1 cellular context compared by ENCODE assay signal in the genomic region with DNA sequence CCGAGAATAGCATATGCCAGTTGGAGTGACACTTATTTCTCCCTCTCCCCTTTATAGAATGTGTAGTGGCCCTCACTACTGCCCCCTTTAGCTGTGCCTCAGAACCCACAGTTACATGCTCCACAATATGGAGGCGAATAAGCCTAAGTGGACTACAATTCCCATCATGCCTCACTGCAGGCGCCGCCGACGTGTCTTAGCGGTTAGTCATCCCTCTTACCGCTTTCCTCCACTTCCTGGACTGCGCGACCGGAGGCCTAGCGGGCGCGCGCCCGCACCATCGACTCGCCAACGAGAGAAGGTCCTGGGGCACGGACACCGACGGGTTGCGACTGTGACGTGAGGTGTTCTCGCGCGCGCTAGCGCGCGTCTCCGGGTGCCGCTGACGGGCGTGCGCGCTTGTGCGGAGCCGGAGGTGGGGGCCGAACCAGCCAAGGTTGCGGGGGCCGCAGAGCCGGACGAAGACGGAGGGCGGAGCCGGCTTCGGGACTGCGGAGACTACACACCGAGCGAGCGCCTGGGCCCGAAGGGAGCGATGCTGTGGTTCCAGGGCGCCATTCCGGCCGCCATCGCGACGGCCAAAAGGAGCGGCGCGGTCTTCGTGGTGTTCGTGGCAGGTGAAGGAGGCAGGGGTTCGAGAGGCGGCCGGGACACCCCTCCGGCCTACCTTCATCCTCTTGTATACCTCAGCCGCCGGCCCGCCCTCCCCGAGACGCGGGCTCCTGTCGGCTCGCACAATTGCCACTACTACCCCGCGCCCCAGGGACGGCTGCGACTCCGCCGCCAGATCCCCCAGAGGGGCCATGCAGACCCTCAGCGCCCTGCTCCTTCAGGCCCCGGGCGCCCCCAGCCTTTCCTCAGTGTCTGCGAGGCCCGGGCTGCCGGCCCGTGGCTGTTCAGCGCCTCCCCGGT.
TF ChIP-seq lines count a peak whose summit lies in the region.

A gene with protein sequence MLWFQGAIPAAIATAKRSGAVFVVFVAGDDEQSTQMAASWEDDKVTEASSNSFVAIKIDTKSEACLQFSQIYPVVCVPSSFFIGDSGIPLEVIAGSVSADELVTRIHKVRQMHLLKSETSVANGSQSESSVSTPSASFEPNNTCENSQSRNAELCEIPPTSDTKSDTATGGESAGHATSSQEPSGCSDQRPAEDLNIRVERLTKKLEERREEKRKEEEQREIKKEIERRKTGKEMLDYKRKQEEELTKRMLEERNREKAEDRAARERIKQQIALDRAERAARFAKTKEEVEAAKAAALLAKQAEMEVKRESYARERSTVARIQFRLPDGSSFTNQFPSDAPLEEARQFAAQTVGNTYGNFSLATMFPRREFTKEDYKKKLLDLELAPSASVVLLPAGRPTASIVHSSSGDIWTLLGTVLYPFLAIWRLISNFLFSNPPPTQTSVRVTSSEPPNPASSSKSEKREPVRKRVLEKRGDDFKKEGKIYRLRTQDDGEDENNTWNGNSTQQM (plus strand): TSS at position 461 of the 912 bp plus-strand sequence. CDS start 75 bp downstream, at position 536.

TF ChIP-seq in HepG2, 621 proteins besides CTCF, POLR2A, EP300 and RAD21 (continued from another document and continues in another):
- peak; percentile 51; the same call in 1 of the 2 replicates for TF ChIP-seq ONECUT2 (CRISPR knock-in tag; IDR thresholded peaks at IDR 0.05)
- TF ChIP-seq MTF2 (CRISPR knock-in tag; IDR thresholded peaks at IDR 0.05; ENCODE audit: borderline replicate concordance): no peak
- TF ChIP-seq, protein P1, sequence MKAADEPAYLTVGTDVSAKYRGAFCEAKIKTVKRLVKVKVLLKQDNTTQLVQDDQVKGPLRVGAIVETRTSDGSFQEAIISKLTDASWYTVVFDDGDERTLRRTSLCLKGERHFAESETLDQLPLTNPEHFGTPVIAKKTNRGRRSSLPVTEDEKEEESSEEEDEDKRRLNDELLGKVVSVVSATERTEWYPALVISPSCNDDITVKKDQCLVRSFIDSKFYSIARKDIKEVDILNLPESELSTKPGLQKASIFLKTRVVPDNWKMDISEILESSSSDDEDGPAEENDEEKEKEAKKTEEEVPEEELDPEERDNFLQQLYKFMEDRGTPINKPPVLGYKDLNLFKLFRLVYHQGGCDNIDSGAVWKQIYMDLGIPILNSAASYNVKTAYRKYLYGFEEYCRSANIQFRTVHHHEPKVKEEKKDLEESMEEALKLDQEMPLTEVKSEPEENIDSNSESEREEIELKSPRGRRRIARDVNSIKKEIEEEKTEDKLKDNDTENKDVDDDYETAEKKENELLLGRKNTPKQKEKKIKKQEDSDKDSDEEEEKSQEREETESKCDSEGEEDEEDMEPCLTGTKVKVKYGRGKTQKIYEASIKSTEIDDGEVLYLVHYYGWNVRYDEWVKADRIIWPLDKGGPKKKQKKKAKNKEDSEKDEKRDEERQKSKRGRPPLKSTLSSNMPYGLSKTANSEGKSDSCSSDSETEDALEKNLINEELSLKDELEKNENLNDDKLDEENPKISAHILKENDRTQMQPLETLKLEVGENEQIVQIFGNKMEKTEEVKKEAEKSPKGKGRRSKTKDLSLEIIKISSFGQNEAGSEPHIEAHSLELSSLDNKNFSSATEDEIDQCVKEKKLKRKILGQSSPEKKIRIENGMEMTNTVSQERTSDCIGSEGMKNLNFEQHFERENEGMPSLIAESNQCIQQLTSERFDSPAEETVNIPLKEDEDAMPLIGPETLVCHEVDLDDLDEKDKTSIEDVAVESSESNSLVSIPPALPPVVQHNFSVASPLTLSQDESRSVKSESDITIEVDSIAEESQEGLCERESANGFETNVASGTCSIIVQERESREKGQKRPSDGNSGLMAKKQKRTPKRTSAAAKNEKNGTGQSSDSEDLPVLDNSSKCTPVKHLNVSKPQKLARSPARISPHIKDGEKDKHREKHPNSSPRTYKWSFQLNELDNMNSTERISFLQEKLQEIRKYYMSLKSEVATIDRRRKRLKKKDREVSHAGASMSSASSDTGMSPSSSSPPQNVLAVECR (CRISPR knock-in tag; IDR thresholded peaks at IDR 0.05; ENCODE audit: borderline replicate concordance): peak; percentile 92
- TF ChIP-seq, protein P2, sequence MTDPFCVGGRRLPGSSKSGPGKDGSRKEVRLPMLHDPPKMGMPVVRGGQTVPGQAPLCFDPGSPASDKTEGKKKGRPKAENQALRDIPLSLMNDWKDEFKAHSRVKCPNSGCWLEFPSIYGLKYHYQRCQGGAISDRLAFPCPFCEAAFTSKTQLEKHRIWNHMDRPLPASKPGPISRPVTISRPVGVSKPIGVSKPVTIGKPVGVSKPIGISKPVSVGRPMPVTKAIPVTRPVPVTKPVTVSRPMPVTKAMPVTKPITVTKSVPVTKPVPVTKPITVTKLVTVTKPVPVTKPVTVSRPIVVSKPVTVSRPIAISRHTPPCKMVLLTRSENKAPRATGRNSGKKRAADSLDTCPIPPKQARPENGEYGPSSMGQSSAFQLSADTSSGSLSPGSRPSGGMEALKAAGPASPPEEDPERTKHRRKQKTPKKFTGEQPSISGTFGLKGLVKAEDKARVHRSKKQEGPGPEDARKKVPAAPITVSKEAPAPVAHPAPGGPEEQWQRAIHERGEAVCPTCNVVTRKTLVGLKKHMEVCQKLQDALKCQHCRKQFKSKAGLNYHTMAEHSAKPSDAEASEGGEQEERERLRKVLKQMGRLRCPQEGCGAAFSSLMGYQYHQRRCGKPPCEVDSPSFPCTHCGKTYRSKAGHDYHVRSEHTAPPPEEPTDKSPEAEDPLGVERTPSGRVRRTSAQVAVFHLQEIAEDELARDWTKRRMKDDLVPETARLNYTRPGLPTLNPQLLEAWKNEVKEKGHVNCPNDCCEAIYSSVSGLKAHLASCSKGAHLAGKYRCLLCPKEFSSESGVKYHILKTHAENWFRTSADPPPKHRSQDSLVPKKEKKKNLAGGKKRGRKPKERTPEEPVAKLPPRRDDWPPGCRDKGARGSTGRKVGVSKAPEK (CRISPR knock-in tag; IDR thresholded peaks at IDR 0.05; ENCODE audit: borderline replicate concordance): no peak
- TF ChIP-seq REL (CRISPR knock-in tag; conservative IDR thresholded peaks at IDR 0.05): no peak
- TF ChIP-seq, protein P3, sequence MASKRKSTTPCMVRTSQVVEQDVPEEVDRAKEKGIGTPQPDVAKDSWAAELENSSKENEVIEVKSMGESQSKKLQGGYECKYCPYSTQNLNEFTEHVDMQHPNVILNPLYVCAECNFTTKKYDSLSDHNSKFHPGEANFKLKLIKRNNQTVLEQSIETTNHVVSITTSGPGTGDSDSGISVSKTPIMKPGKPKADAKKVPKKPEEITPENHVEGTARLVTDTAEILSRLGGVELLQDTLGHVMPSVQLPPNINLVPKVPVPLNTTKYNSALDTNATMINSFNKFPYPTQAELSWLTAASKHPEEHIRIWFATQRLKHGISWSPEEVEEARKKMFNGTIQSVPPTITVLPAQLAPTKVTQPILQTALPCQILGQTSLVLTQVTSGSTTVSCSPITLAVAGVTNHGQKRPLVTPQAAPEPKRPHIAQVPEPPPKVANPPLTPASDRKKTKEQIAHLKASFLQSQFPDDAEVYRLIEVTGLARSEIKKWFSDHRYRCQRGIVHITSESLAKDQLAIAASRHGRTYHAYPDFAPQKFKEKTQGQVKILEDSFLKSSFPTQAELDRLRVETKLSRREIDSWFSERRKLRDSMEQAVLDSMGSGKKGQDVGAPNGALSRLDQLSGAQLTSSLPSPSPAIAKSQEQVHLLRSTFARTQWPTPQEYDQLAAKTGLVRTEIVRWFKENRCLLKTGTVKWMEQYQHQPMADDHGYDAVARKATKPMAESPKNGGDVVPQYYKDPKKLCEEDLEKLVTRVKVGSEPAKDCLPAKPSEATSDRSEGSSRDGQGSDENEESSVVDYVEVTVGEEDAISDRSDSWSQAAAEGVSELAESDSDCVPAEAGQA (IDR thresholded peaks at IDR 0.05; ENCODE audit: low read depth): peak; percentile 92
- TF ChIP-seq, protein P3 (CRISPR knock-in tag; IDR thresholded peaks at IDR 0.05; ENCODE audit: borderline replicate concordance): 0 out of 2 replicates have a peak, but pooled peaks have one; percentile 33
- no peak for TF ChIP-seq NFE2 (CRISPR knock-in tag; IDR thresholded peaks at IDR 0.05)
- TF ChIP-seq TMF1 (CRISPR knock-in tag; IDR thresholded peaks at IDR 0.05; ENCODE audit: low read depth): no peak
- no peak for TF ChIP-seq KLF9 (CRISPR knock-in tag; IDR thresholded peaks at IDR 0.05; ENCODE audit: low read depth)
- TF ChIP-seq, protein P4, sequence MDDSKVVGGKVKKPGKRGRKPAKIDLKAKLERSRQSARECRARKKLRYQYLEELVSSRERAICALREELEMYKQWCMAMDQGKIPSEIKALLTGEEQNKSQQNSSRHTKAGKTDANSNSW (CRISPR knock-in tag; IDR thresholded peaks at IDR 0.05; ENCODE audit: borderline replicate concordance): peak; percentile 80; the same call in 1 of the 2 replicates
- peak; percentile 92; the same call in 1 of the 2 replicates for TF ChIP-seq XBP1 (CRISPR knock-in tag; IDR thresholded peaks at IDR 0.05)
- TF ChIP-seq, protein P5, sequence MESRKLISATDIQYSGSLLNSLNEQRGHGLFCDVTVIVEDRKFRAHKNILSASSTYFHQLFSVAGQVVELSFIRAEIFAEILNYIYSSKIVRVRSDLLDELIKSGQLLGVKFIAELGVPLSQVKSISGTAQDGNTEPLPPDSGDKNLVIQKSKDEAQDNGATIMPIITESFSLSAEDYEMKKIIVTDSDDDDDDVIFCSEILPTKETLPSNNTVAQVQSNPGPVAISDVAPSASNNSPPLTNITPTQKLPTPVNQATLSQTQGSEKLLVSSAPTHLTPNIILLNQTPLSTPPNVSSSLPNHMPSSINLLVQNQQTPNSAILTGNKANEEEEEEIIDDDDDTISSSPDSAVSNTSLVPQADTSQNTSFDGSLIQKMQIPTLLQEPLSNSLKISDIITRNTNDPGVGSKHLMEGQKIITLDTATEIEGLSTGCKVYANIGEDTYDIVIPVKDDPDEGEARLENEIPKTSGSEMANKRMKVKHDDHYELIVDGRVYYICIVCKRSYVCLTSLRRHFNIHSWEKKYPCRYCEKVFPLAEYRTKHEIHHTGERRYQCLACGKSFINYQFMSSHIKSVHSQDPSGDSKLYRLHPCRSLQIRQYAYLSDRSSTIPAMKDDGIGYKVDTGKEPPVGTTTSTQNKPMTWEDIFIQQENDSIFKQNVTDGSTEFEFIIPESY (CRISPR knock-in tag; IDR thresholded peaks at IDR 0.05): no peak
- no peak for TF ChIP-seq NR2F6 (IDR thresholded peaks at IDR 0.05)
- TF ChIP-seq NR2F6 (CRISPR knock-in tag; IDR thresholded peaks at IDR 0.05): peak; percentile 54
- TF ChIP-seq, protein P6, sequence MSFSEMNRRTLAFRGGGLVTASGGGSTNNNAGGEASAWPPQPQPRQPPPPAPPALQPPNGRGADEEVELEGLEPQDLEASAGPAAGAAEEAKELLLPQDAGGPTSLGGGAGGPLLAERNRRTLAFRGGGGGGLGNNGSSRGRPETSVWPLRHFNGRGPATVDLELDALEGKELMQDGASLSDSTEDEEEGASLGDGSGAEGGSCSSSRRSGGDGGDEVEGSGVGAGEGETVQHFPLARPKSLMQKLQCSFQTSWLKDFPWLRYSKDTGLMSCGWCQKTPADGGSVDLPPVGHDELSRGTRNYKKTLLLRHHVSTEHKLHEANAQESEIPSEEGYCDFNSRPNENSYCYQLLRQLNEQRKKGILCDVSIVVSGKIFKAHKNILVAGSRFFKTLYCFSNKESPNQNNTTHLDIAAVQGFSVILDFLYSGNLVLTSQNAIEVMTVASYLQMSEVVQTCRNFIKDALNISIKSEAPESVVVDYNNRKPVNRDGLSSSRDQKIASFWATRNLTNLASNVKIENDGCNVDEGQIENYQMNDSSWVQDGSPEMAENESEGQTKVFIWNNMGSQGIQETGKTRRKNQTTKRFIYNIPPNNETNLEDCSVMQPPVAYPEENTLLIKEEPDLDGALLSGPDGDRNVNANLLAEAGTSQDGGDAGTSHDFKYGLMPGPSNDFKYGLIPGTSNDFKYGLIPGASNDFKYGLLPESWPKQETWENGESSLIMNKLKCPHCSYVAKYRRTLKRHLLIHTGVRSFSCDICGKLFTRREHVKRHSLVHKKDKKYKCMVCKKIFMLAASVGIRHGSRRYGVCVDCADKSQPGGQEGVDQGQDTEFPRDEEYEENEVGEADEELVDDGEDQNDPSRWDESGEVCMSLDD (CRISPR knock-in tag; IDR thresholded peaks at IDR 0.05; ENCODE audit: borderline replicate concordance): no peak; the same call in 1 of the 2 replicates
- peak; percentile 74 for TF ChIP-seq SUZ12 (IDR thresholded peaks at IDR 0.05; ENCODE audit: low read depth, low read length)
- no peak for TF ChIP-seq ZNF33B (CRISPR knock-in tag; IDR thresholded peaks at IDR 0.05)
- TF ChIP-seq ZSCAN21 (CRISPR knock-in tag; IDR thresholded peaks at IDR 0.05; ENCODE audit: borderline replicate concordance): peak; percentile 90
- no peak for TF ChIP-seq JDP2 (CRISPR knock-in tag; IDR thresholded peaks at IDR 0.05; ENCODE audit: borderline replicate concordance)
- TF ChIP-seq MEF2D (CRISPR knock-in tag; IDR thresholded peaks at IDR 0.05): peak; percentile 59; the same call in 1 of the 2 replicates
- no peak for TF ChIP-seq SMARCE1 (IDR thresholded peaks at IDR 0.05; ENCODE audit: borderline replicate concordance)
- peak; percentile 68; the same call in 1 of the 2 replicates for TF ChIP-seq ZBTB20 (CRISPR knock-in tag; IDR thresholded peaks at IDR 0.05; ENCODE audit: borderline replicate concordance, low read depth)
- no peak for TF ChIP-seq NCOA5 (CRISPR knock-in tag; IDR thresholded peaks at IDR 0.05)
